ENCODE assay signal across 17 cellular contexts in the genomic region with DNA sequence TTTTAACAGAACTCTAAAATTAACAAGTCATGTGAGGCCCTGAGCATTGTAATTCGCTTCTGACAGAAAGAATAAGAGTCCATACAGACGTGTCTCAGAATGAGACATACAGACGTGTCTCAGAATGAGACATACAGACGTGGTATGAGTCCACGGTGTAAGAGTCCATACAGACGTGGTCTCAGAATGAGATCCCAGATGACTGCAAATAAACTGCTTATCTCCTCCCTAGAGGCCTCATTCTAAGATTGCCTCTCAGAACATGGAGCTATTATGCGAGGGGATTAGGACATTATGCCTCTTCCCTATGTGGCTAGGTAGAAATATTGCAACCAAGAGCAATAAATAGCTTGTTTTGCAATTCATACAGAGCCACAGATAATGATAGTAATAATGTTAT.
DNase-seq lines count a peak whose midpoint lies in the region; ATAC-seq and TF ChIP-seq lines count a peak whose summit lies in the region.
"Had no signal": no experiment of that assay in that cellular context is flagged by ENCODE, and none has a peak within 500 bp of the region (broad histone marks: within the 10 kb centered on the region; RNA-seq: fewer than 3 reads in every experiment).

No MANE protein-coding gene starts in this region.

- peak overlapping the region; percentile 33 for H3K27ac Mint-ChIP-seq in central memory CD8-positive, alpha-beta T cell (ENCODE audit: low read depth)
- H3K27ac Mint-ChIP-seq in activated CD4-positive, alpha-beta memory T cell treated with anti-CD3 and anti-CD28 coated beads for 36 hours: no peak overlapping the region

- intact Hi-C loops in activated CD4-positive, alpha-beta memory T cell treated with anti-CD3 and anti-CD28 coated beads for 36 hours (cut with micrococcal nuclease): no loop called here

- DNase-seq in GM12864 (ENCODE audit: low read depth) (peak; percentile 8), NCI-H2107 (lab: John Stamatoyannopoulos, UW) (no peak)
- DNase-seq in central memory CD8-positive, alpha-beta T cell (ENCODE audit: low spot score in 2 of 2): no peak
- DNase-seq in activated CD4-positive, alpha-beta memory T cell treated with anti-CD3 and anti-CD28 coated beads for 36 hours: no peak
- DNase-seq: DMS153, IMR-90, MV-4-11, NCI-H2029 treated with DMSO at 0.1 percent for 48 hours, NCI-H524 treated with DMSO at 0.1 percent for 48 hours, PC-3, T1000 had no signal

- POLR2A ChIA-PET in activated CD4-positive, alpha-beta memory T cell treated with anti-CD3 and anti-CD28 coated beads for 36 hours (lab: Charles Lee): interaction anchor here (1.0 kb wide), 1 partner anchor 155 kb away, joined by 3 read pairs; no protein-coding TSS in a partner anchor

- no peaks in the 10 kb centered on the region for H3K9me3 Mint-ChIP-seq in central memory CD8-positive, alpha-beta T cell
- H3K9me3 Mint-ChIP-seq in activated CD4-positive, alpha-beta memory T cell treated with anti-CD3 and anti-CD28 coated beads for 36 hours: no peaks in the 10 kb centered on the region

- H3K4me1 Mint-ChIP-seq in central memory CD8-positive, alpha-beta T cell: peaks cover 24% of the 10 kb centered on the region
- peaks cover 12% of the 10 kb centered on the region for H3K4me1 Mint-ChIP-seq in activated CD4-positive, alpha-beta memory T cell treated with anti-CD3 and anti-CD28 coated beads for 36 hours (ENCODE audit: low read depth)

- no peaks in the 10 kb centered on the region for H3K36me3 Mint-ChIP-seq in central memory CD8-positive, alpha-beta T cell (ENCODE audit: insufficient read depth)
- H3K36me3 Mint-ChIP-seq in activated CD4-positive, alpha-beta memory T cell treated with anti-CD3 and anti-CD28 coated beads for 36 hours: no peaks in the 10 kb centered on the region

- no peaks in the 10 kb centered on the region for H3K27me3 Mint-ChIP-seq in central memory CD8-positive, alpha-beta T cell
- no peaks in the 10 kb centered on the region for H3K27me3 Mint-ChIP-seq in activated CD4-positive, alpha-beta memory T cell treated with anti-CD3 and anti-CD28 coated beads for 36 hours

- H3K4me3 Mint-ChIP-seq in central memory CD8-positive, alpha-beta T cell: no peak overlapping the region
- H3K4me3 Mint-ChIP-seq in activated CD4-positive, alpha-beta memory T cell treated with anti-CD3 and anti-CD28 coated beads for 36 hours: no peak overlapping the region

- CTCF ChIA-PET in activated CD4-positive, alpha-beta memory T cell treated with anti-CD3 and anti-CD28 coated beads for 36 hours (lab: Charles Lee): interaction anchor here (0.9 kb wide), 1 partner anchor 355 kb away, joined by 4 read pairs; no protein-coding TSS in a partner anchor

- H3K4me3 ChIP-seq in GM12864 (ENCODE audit: low read depth, low read length): no peak overlapping the region
- H3K4me3 ChIP-seq: SK-N-MC, tibial nerve had no signal

- TF ChIP-seq CTCF in GM12864 (IDR thresholded peaks at IDR 0.05; ENCODE audit: low read depth, low read length, missing control alignments): no peak

- ATAC-seq in GM18519 (IDR thresholded peaks at IDR 0.05; ENCODE audit: low FRiP score, unreplicated experiment) (peak; percentile 81), HG02885 (IDR thresholded peaks at IDR 0.05; ENCODE audit: poor library complexity, unreplicated experiment) (peak; percentile 89), GM21529 (IDR thresholded peaks at IDR 0.05; ENCODE audit: unreplicated experiment) (no peak), HG03135 (IDR thresholded peaks at IDR 0.05; ENCODE audit: unreplicated experiment) (no peak)
- ATAC-seq in central memory CD8-positive, alpha-beta T cell (replicated peaks; ENCODE audit: extremely low read depth, poor library complexity, severe bottlenecking): no peak
- ATAC-seq: PC-3 had no signal

Comparison
In these comparisons a context has a peak if more than half of its experiments do, and no peak if none do; other contexts are left out.
1. ATAC-seq: peak in GM18519 (single experiment) and HG02885 (single experiment); none in central memory CD8-positive, alpha-beta T cell (single experiment), GM21529 (single experiment) and HG03135 (single experiment).